Comparison of ENCODE assay signal across 25 cellular contexts in the genomic region with DNA sequence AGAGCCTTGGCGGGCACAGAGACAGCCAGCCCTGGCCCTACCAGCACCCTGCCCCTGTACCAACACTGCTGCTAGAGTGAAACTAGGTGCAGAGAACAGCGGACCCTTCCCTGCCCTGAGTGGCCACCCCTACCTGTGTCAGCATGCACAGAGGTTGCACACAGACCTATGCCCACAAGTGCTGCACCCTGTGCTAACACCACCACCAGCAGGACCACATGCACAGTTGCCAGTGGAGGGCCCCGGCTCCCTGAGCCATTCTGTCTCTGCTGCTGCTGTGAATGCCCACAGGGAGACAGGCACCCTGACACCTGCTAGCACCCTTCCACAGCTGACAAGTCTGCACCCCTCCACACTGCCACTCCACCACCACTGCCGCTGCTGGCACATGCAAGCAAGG.
"Had no signal": no experiment of that assay in that cellular context is flagged by ENCODE, and none has a peak within 500 bp of the region (broad histone marks: within the 10 kb centered on the region; RNA-seq: fewer than 3 reads in every experiment).

No MANE protein-coding gene starts in this region.

- H3K4me2 ChIP-seq: KMS-11 had no signal

- H3K4me3 ChIP-seq: ascending aorta, body of pancreas, SK-N-MC had no signal

- H3K36me3 Mint-ChIP-seq: activated naive CD4-positive, alpha-beta T cell treated with anti-CD3 and anti-CD28 coated beads, Interleukin-2, amount 50 U/mL, for 24 hours; T-cell had no signal

- ATAC-seq: body of pancreas, Panc1, Right ventricle myocardium inferior, T-cell had no signal

- DNase-seq: activated CD4-positive, alpha-beta memory T cell treated with anti-CD3 and anti-CD28 coated beads, Interleukin-2, amount 10 ng/mL, durations not matched to agents 7 days and 5 days; activated CD4-positive, alpha-beta T cell treated with anti-CD3 and anti-CD28 coated beads, Interleukin-2, amount 10 ng/mL, durations not matched to agents 7 days and 5 days; activated CD4-positive, CD25-positive, alpha-beta regulatory T cell; activated T-cell treated with anti-CD3 and anti-CD28 coated beads for 4 hours; activated T-cell treated with anti-CD3 and anti-CD28 coated beads, Interleukin-2, amount 50 U/mL, for 48 hours; body of pancreas; MM.1S; NCI-H1105; NCI-H1436; NCI-H1694 treated with DMSO at 0.1 percent for 48 hours; NCI-H2029 treated with DMSO at 0.1 percent for 48 hours; NCI-H345; NCI-H510A; NCI-H526 treated with DMSO at 0.1 percent for 48 hours; NCI-H82; RPMI8226; T-cell had no signal

- H3K9ac ChIP-seq: KMS-11 had no signal

- H3K9me3 ChIP-seq: ascending aorta, body of pancreas had no signal

- H3K27ac ChIP-seq: ascending aorta, body of pancreas, KMS-11, SK-N-MC, VCaP had no signal

- H3K4me1 ChIP-seq: ascending aorta, body of pancreas had no signal

- H3K4me3 Mint-ChIP-seq: activated CD4-positive, alpha-beta memory T cell treated with anti-CD3 and anti-CD28 coated beads, Interleukin-2, amount 10 ng/mL, durations not matched to agents 7 days and 5 days; activated CD4-positive, alpha-beta T cell treated with anti-CD3 and anti-CD28 coated beads, Interleukin-2, amount 10 ng/mL, durations not matched to agents 7 days and 5 days; activated naive CD4-positive, alpha-beta T cell treated with anti-CD3 and anti-CD28 coated beads, Interleukin-2, amount 50 U/mL, for 24 hours; T-cell had no signal

- H3K27me3 ChIP-seq: ascending aorta, body of pancreas had no signal

- H3K27me3 Mint-ChIP-seq: activated naive CD4-positive, alpha-beta T cell treated with anti-CD3 and anti-CD28 coated beads, Interleukin-2, amount 50 U/mL, for 24 hours; T-cell had no signal

- H3K27ac Mint-ChIP-seq: activated CD4-positive, alpha-beta memory T cell treated with anti-CD3 and anti-CD28 coated beads, Interleukin-2, amount 10 ng/mL, durations not matched to agents 7 days and 5 days; activated CD4-positive, alpha-beta T cell treated with anti-CD3 and anti-CD28 coated beads, Interleukin-2, amount 10 ng/mL, durations not matched to agents 7 days and 5 days; activated naive CD4-positive, alpha-beta T cell treated with anti-CD3 and anti-CD28 coated beads, Interleukin-2, amount 50 U/mL, for 24 hours; activated T-helper 2 cell treated with anti-CD3 and anti-CD28 coated beads, Interferon-gamma antibody, Interleukin-2, Interleukin-4, amounts not matched to agents 10 μg/mL and 5 μg/mL and 100 μg/mL, durations not matched to agents 14 hours and 24 hours and 36 hours; T-cell had no signal

- H3K9me3 Mint-ChIP-seq: activated CD4-positive, alpha-beta memory T cell treated with anti-CD3 and anti-CD28 coated beads, Interleukin-2, amount 10 ng/mL, durations not matched to agents 7 days and 5 days; activated CD4-positive, alpha-beta T cell treated with anti-CD3 and anti-CD28 coated beads, Interleukin-2, amount 10 ng/mL, durations not matched to agents 7 days and 5 days; activated naive CD4-positive, alpha-beta T cell treated with anti-CD3 and anti-CD28 coated beads, Interleukin-2, amount 50 U/mL, for 24 hours; activated T-helper 2 cell treated with anti-CD3 and anti-CD28 coated beads, Interferon-gamma antibody, Interleukin-2, Interleukin-4, amounts not matched to agents 10 μg/mL and 5 μg/mL and 100 μg/mL, durations not matched to agents 14 hours and 24 hours and 36 hours; T-cell had no signal

- H3K36me3 ChIP-seq: ascending aorta had no signal

- H3K4me1 Mint-ChIP-seq: activated CD4-positive, alpha-beta memory T cell treated with anti-CD3 and anti-CD28 coated beads, Interleukin-2, amount 10 ng/mL, durations not matched to agents 7 days and 5 days; activated CD4-positive, alpha-beta T cell treated with anti-CD3 and anti-CD28 coated beads, Interleukin-2, amount 10 ng/mL, durations not matched to agents 7 days and 5 days; activated naive CD4-positive, alpha-beta T cell treated with anti-CD3 and anti-CD28 coated beads, Interleukin-2, amount 50 U/mL, for 24 hours; T-cell had no signal
